In genomic region chr10:102710604-102711003, GRCh38 we compare ENCODE assay signal across 9 cellular contexts. TPM values are rescaled to one million over a fixed set of nuclear protein-coding genes. Genes with fewer than 3 reads are reported as not detected.
DNase-seq lines count a peak whose midpoint lies in the region; ATAC-seq and TF ChIP-seq lines count a peak whose summit lies in the region.
"Had no signal": no experiment of that assay in that cellular context is flagged by ENCODE, and none has a peak within 500 bp of the region (broad histone marks: within the 10 kb centered on the region; RNA-seq: fewer than 3 reads in every experiment).

No MANE protein-coding gene starts in this region.

- H3K27ac ChIP-seq in OCI-LY7 (ENCODE audit: low read depth, low read length, poor library complexity, severe bottlenecking) = peak overlapping the region; percentile 84
- peak overlapping the region in 1 of 2 donors; percentile 47 for H3K27ac ChIP-seq in testis
- no peak overlapping the region for H3K27ac ChIP-seq in RWPE1

- peak; percentile 15 for ATAC-seq in activated naive CD8-positive, alpha-beta T cell treated with anti-CD3 and anti-CD28 coated beads, Interleukin-2, amount 50 U/mL, for 24 hours

- BruUV-seq in OCI-LY7 (replicated peaks; lab: Mats Ljungman, UMichigan) = no TSS peak

- H3K9me3 ChIP-seq in OCI-LY7 (ENCODE audit: low read length) (no peaks in the 10 kb centered on the region), testis (no peaks in the 10 kb centered on the region)

- CTCF ChIA-PET in OCI-LY7 (lab: Charles Lee; ENCODE audit: unreplicated experiment) (interaction anchor here (0.7 to 1.1 kb wide), 2 partner anchors 11 to 50 kb away, joined by 3 to 4 read pairs; no protein-coding TSS in a partner anchor), RWPE1 (lab: Yijun Ruan, JAX) (interaction anchor here (0.6 kb wide), 1 partner anchor 191 kb away, joined by 4 read pairs; no protein-coding TSS in a partner anchor)

- peak overlapping the region; percentile 32 for H3K4me3 ChIP-seq in OCI-LY7 (ENCODE audit: low read depth, low read length, poor library complexity, severe bottlenecking)
- H3K4me3 ChIP-seq in testis = no peak overlapping the region

- H2AFZ ChIP-seq in OCI-LY7 (ENCODE audit: low read length) = peak overlapping the region; percentile 50; the same call in 1 of the 2 replicates

- POLR2A ChIA-PET in OCI-LY7 (lab: Charles Lee) (interaction anchor here (0.9 to 2.2 kb wide), 10 partner anchors 10 to 65 kb away, joined by 3 to 15 read pairs (median 6); partner anchors contain the start of gene WBP1L), RWPE1 (lab: Yijun Ruan, JAX; ENCODE audit: low non-redundant PET) (no interaction called here)

- no peaks in the 10 kb centered on the region for H3K9me2 ChIP-seq in OCI-LY7 (ENCODE audit: insufficient read depth, low read length)

- no peaks in the 10 kb centered on the region for H3K27me3 ChIP-seq in testis

- no peaks in the 10 kb centered on the region for H3K9me3 Mint-ChIP-seq in activated naive CD8-positive, alpha-beta T cell treated with anti-CD3 and anti-CD28 coated beads, Interleukin-2, amount 50 U/mL, for 24 hours
- no peaks in the 10 kb centered on the region for H3K9me3 Mint-ChIP-seq in activated naive CD8-positive, alpha-beta T cell treated with anti-CD3 and anti-CD28 coated beads for 36 hours

- no peaks in the 10 kb centered on the region for H3K27me3 Mint-ChIP-seq in activated naive CD8-positive, alpha-beta T cell treated with anti-CD3 and anti-CD28 coated beads, Interleukin-2, amount 50 U/mL, for 24 hours
- no peaks in the 10 kb centered on the region for H3K27me3 Mint-ChIP-seq in activated naive CD8-positive, alpha-beta T cell treated with anti-CD3 and anti-CD28 coated beads for 36 hours

- no peak for TF ChIP-seq CTCF in OCI-LY7 (conservative IDR thresholded peaks at IDR 0.05; ENCODE audit: low read length)
- TF ChIP-seq CTCF in testis (IDR thresholded peaks at IDR 0.05) = no peak
- no peak for TF ChIP-seq CTCF in RWPE1 (conservative IDR thresholded peaks at IDR 0.05; ENCODE audit: low read depth)

- no peak for TF ChIP-seq POLR2A in testis (IDR thresholded peaks at IDR 0.05)

- peaks cover 2% of the 10 kb centered on the region for H3K36me3 Mint-ChIP-seq in activated naive CD8-positive, alpha-beta T cell treated with anti-CD3 and anti-CD28 coated beads, Interleukin-2, amount 50 U/mL, for 24 hours (ENCODE audit: low read depth)
- peaks cover 6% of the 10 kb centered on the region for H3K36me3 Mint-ChIP-seq in activated naive CD8-positive, alpha-beta T cell treated with anti-CD3 and anti-CD28 coated beads for 36 hours

- H4K20me1 ChIP-seq in OCI-LY7 (ENCODE audit: insufficient read depth, low read length) = no peaks in the 10 kb centered on the region

- H3K4me3 Mint-ChIP-seq in activated naive CD8-positive, alpha-beta T cell treated with anti-CD3 and anti-CD28 coated beads, Interleukin-2, amount 50 U/mL, for 24 hours = peak overlapping the region; percentile 38
- no peak overlapping the region for H3K4me3 Mint-ChIP-seq in activated naive CD8-positive, alpha-beta T cell treated with anti-CD3 and anti-CD28 coated beads for 36 hours

- peaks cover 64% of the 10 kb centered on the region for H3K79me2 ChIP-seq in OCI-LY7 (ENCODE audit: insufficient read depth, low read depth, low read length)

- peak overlapping the region; percentile 67 for H3K4me2 ChIP-seq in OCI-LY7 (ENCODE audit: low read length)

- H3K4me1 ChIP-seq in OCI-LY7 (ENCODE audit: insufficient read depth, low read length, poor library complexity, severe bottlenecking) (peaks cover 31% of the 10 kb centered on the region), testis (peaks cover 24% of the 10 kb centered on the region)

- intact Hi-C loops in OCI-LY7 (cut with micrococcal nuclease; ENCODE audit: unreplicated experiment) = loop anchor here (5.0 to 10.0 kb wide), 2 partner anchors 48 to 596 kb away; no protein-coding TSS in a partner anchor
- intact Hi-C loops in testis (cut with DNase I; ENCODE audit: low total_unique reads) = loop anchor here (5.0 kb wide), 1 partner anchor 68 kb away; the partner anchor contains the start of gene TRIM8

- H3K27ac Mint-ChIP-seq in activated naive CD8-positive, alpha-beta T cell treated with anti-CD3 and anti-CD28 coated beads, Interleukin-2, amount 50 U/mL, for 24 hours = peak overlapping the region; percentile 75
- no peak overlapping the region for H3K27ac Mint-ChIP-seq in activated naive CD8-positive, alpha-beta T cell treated with anti-CD3 and anti-CD28 coated beads for 36 hours

- H3K36me3 ChIP-seq in OCI-LY7 (ENCODE audit: insufficient read depth, low read length) (no peaks in the 10 kb centered on the region), testis (ENCODE audit: low read depth, missing control alignments) (no peaks in the 10 kb centered on the region)

- DNase-seq in activated naive CD8-positive, alpha-beta T cell treated with anti-CD3 and anti-CD28 coated beads, Interleukin-2, amount 50 U/mL, for 24 hours = no peak
- DNase-seq in activated naive CD8-positive, alpha-beta T cell treated with anti-CD3 and anti-CD28 coated beads for 36 hours = no peak
- no peak for DNase-seq in OCI-LY7 (ENCODE audit: low spot score)
- peak; percentile 32 for DNase-seq in dermis blood vessel endothelial cell
- DNase-seq in smooth muscle cell of the brain vasculature (ENCODE audit: low read depth, low spot score) = peak; percentile 54
- DNase-seq in testis = no peak
- DNase-seq in iPS-NIHi7 (ENCODE audit: extremely low spot score) = no peak
- no peak for DNase-seq in RWPE1 (ENCODE audit: low spot score)
- DNase-seq: NK-92 treated with Interleukin-12 subunit alpha and Interleukin-12 subunit beta, amount 100 ng/mL, for 24 hours had no signal

- WGBS in testis, 2 donors = 36% methylated on average over 4 of the region's 4 CpGs

- peaks cover 61% of the 10 kb centered on the region for H3K4me1 Mint-ChIP-seq in activated naive CD8-positive, alpha-beta T cell treated with anti-CD3 and anti-CD28 coated beads, Interleukin-2, amount 50 U/mL, for 24 hours
- peaks cover 29% of the 10 kb centered on the region for H3K4me1 Mint-ChIP-seq in activated naive CD8-positive, alpha-beta T cell treated with anti-CD3 and anti-CD28 coated beads for 36 hours

RNA-seq across cellular contexts. Expression of gene ARL3, which starts 3.6 kb away (rescaled TPM):
- 1 to 10 TPM; 5.7 to 6.2 TPM for total RNA-seq in activated naive CD8-positive, alpha-beta T cell treated with anti-CD3 and anti-CD28 coated beads for 36 hours
- total RNA-seq in OCI-LY7 (2014; rRNA removed; shearing (Covaris generic)) = 7.3 and 8.1 TPM in 2 replicates
- total RNA-seq in OCI-LY7 (2022) (11.7 and 12.5 TPM in 2 replicates), dermis blood vessel endothelial cell (3.6 and 4.6 TPM in 2 replicates), testis (10 to 100 TPM; 10.8 to 10.9 TPM)
- polyA plus RNA-seq in testis (ENCODE audit: insufficient read depth, low read depth, low replicate concordance) = 25.2 TPM

RNA-seq across cellular contexts. Expression of gene SFXN2, which starts 3.8 kb away (rescaled TPM):
- total RNA-seq in activated naive CD8-positive, alpha-beta T cell treated with anti-CD3 and anti-CD28 coated beads for 36 hours = 10 to 100 TPM; 23.6 to 28.0 TPM
- total RNA-seq in OCI-LY7 (2014; rRNA removed; shearing (Covaris generic)) = 26.9 and 38.1 TPM in 2 replicates
- total RNA-seq in OCI-LY7 (2022) (43.0 and 45.1 TPM in 2 replicates), dermis blood vessel endothelial cell (7.1 and 13.7 TPM in 2 replicates), testis (1 to 10 TPM; 5.6 to 9.8 TPM)
- polyA plus RNA-seq in testis (ENCODE audit: insufficient read depth, low read depth, low replicate concordance) = 4.4 TPM

RNA-seq across cellular contexts. Expression of gene WBP1L, which starts 33.1 kb away (rescaled TPM):
- 10 to 100 TPM; 11.8 to 12.0 TPM for total RNA-seq in activated naive CD8-positive, alpha-beta T cell treated with anti-CD3 and anti-CD28 coated beads for 36 hours
- 12.5 and 17.6 TPM in 2 replicates for total RNA-seq in OCI-LY7 (2014; rRNA removed; shearing (Covaris generic))
- total RNA-seq in OCI-LY7 (2022) = 22.3 and 24.4 TPM in 2 replicates
- 73.9 and 103 TPM in 2 replicates for total RNA-seq in dermis blood vessel endothelial cell
- 100 to 1,000 TPM; 113 to 165 TPM for total RNA-seq in testis
- 72.4 TPM for polyA plus RNA-seq in testis (ENCODE audit: insufficient read depth, low read depth, low replicate concordance)

Comparison
In these comparisons a context has a peak if more than half of its experiments do, and no peak if none do; other contexts are left out.
1. DNase-seq: peak in dermis blood vessel endothelial cell (single experiment) and smooth muscle cell of the brain vasculature (single experiment); none in activated naive CD8-positive, alpha-beta T cell treated with anti-CD3 and anti-CD28 coated beads, Interleukin-2, amount 50 U/mL, for 24 hours (single experiment), activated naive CD8-positive, alpha-beta T cell treated with anti-CD3 and anti-CD28 coated beads for 36 hours (single experiment), OCI-LY7 (single experiment), testis (single experiment), iPS-NIHi7 (single experiment) and RWPE1 (single experiment).